Comparison of ENCODE assay signal across 13 cellular contexts in genomic region chr7:77338260-77338659, GRCh38.
DNase-seq lines count a peak whose midpoint lies in the region; ATAC-seq and TF ChIP-seq lines count a peak whose summit lies in the region.
"Had no signal": no experiment of that assay in that cellular context is flagged by ENCODE, and none has a peak within 500 bp of the region (broad histone marks: within the 10 kb centered on the region; RNA-seq: fewer than 3 reads in every experiment).

No MANE protein-coding gene starts in this region.

- no peak for TF ChIP-seq CTCF in heart left ventricle (IDR thresholded peaks at IDR 0.05)
- no peak for TF ChIP-seq CTCF in lower lobe of right lung (IDR thresholded peaks at IDR 0.05)

- H3K4me1 Mint-ChIP-seq in stimulated activated naive B cell treated with anti-CD40 and anti-IgM and Interleukin-4, amounts not matched to agents 10 μg/mL and 1 μg/mL and 100 μg/mL, for 72 hours, result peaks cover 36 to 48% of the 10 kb centered on the region in 2 donors

- TF ChIP-seq POLR2A in heart left ventricle (IDR thresholded peaks at IDR 0.05), result no peak

- H3K27ac ChIP-seq in heart left ventricle (peak overlapping the region in 9 of 12 donors; percentile 3 to 69 (median 48)), lower lobe of right lung (no peak overlapping the region)
- H3K27ac ChIP-seq: thoracic aorta had no signal

- 58 to 75% (median 69%) methylated on average over 4 of the region's 4 CpGs for WGBS in heart left ventricle, 4 donors

- H3K36me3 ChIP-seq in heart left ventricle (no peaks in the 10 kb centered on the region), lower lobe of right lung (no peaks in the 10 kb centered on the region)
- H3K36me3 ChIP-seq: thoracic aorta had no signal

- H3K4me1 ChIP-seq in heart left ventricle (peaks cover 0 to 33% (median 7%) of the 10 kb centered on the region in 12 donors), lower lobe of right lung (peaks cover 34% of the 10 kb centered on the region)

- H3K27ac Mint-ChIP-seq in stimulated activated naive B cell treated with anti-CD40 and anti-IgM and Interleukin-4, amounts not matched to agents 10 μg/mL and 1 μg/mL and 100 μg/mL, for 72 hours, result peak overlapping the region; percentile 65
- H3K27ac Mint-ChIP-seq: progenitor cell of endocrine pancreas had no signal

- H3K9me3 ChIP-seq in heart left ventricle (no peaks in the 10 kb centered on the region), lower lobe of right lung (no peaks in the 10 kb centered on the region)
- H3K9me3 ChIP-seq: thoracic aorta had no signal

- H3K27me3 ChIP-seq in heart left ventricle (no peaks in the 10 kb centered on the region), lower lobe of right lung (ENCODE audit: low read depth) (no peaks in the 10 kb centered on the region)

- DNase-seq in heart left ventricle (no peak), Right ventricle myocardium superior (no peak), SKM-1 (lab: John Stamatoyannopoulos, UW; ENCODE audit: unreplicated experiment) (peak; percentile 15), lower lobe of right lung (no peak), AG08396 (ENCODE audit: low spot score) (no peak), head of caudate nucleus (no peak)
- no peak for DNase-seq in stimulated activated naive B cell treated with anti-CD40 and anti-IgM and Interleukin-4, amounts not matched to agents 10 μg/mL and 1 μg/mL and 100 μg/mL, for 72 hours
- DNase-seq: effector CD8-positive, alpha-beta T cell; NCI-H2029 treated with DMSO at 0.1 percent for 48 hours; NCI-H526 had no signal

- intact Hi-C loops in heart left ventricle (cut with DNase I), result loop anchor here in 1 of 10 donors (10.0 kb wide), 1 partner anchor 213 kb away; the partner anchor contains the start of gene CCDC146
- intact Hi-C loops in Right ventricle myocardium superior (cut with DNase I), result no loop called here
- intact Hi-C loops in lower lobe of right lung (cut with DNase I), result no loop called here
- intact Hi-C loops in head of caudate nucleus (cut with DNase I), result no loop called here

- H3K27me3 Mint-ChIP-seq in stimulated activated naive B cell treated with anti-CD40 and anti-IgM and Interleukin-4, amounts not matched to agents 10 μg/mL and 1 μg/mL and 100 μg/mL, for 72 hours, result no peaks in the 10 kb centered on the region
- H3K27me3 Mint-ChIP-seq: progenitor cell of endocrine pancreas had no signal

- no peak overlapping the region for H3K4me3 Mint-ChIP-seq in stimulated activated naive B cell treated with anti-CD40 and anti-IgM and Interleukin-4, amounts not matched to agents 10 μg/mL and 1 μg/mL and 100 μg/mL, for 72 hours

- ATAC-seq in heart left ventricle, result peak in 1 of 4 donors; percentile 70
- ATAC-seq in Right ventricle myocardium superior (ENCODE audit: poor library complexity), result no peak
- ATAC-seq in lower lobe of right lung, result peak; percentile 41 to 47
- peak in 1 of 2 donors; percentile 44 for ATAC-seq in stimulated activated naive B cell treated with anti-CD40 and anti-IgM and Interleukin-4, amounts not matched to agents 10 μg/mL and 1 μg/mL and 100 μg/mL, for 72 hours (replicated peaks)
- ATAC-seq in HG03469 (IDR thresholded peaks at IDR 0.05; ENCODE audit: unreplicated experiment), result no peak

- peaks cover 9 to 12% of the 10 kb centered on the region in 2 donors for H3K36me3 Mint-ChIP-seq in stimulated activated naive B cell treated with anti-CD40 and anti-IgM and Interleukin-4, amounts not matched to agents 10 μg/mL and 1 μg/mL and 100 μg/mL, for 72 hours

- peaks cover 0 to 3% of the 10 kb centered on the region in 2 donors for H3K9me3 Mint-ChIP-seq in stimulated activated naive B cell treated with anti-CD40 and anti-IgM and Interleukin-4, amounts not matched to agents 10 μg/mL and 1 μg/mL and 100 μg/mL, for 72 hours

- no peak overlapping the region for H3K4me3 ChIP-seq in heart left ventricle
- H3K4me3 ChIP-seq in lower lobe of right lung, result no peak overlapping the region
- H3K4me3 ChIP-seq: thoracic aorta had no signal

Comparison
In these comparisons a context has a peak if more than half of its experiments do, and no peak if none do; other contexts are left out.
1. ATAC-seq: peak in lower lobe of right lung (2 of 2); none in Right ventricle myocardium superior (single experiment) and HG03469 (single experiment).